In the genomic region with DNA sequence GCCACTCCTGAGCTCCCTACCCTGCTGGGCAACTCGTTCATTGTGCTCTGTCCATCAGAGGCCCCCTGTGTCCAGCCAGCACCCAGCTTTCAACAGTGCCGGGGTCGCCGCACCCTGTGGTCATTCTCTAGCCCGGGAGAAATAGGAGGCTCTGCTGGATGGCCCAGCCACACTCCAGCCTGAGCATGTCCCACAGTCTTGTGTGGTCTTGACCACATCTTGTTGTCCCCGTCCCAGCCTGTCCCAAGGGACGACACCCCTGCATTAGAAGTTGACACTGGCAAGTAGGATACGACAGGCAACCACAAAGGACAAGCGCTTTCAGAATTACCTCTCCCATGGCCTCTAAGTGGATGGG, we compare ENCODE assay signal across 32 cellular contexts. TPM values are rescaled to one million over a fixed set of nuclear protein-coding genes. Genes with fewer than 3 reads are reported as not detected.
"Had no signal": no experiment of that assay in that cellular context is flagged by ENCODE, and none has a peak within 500 bp of the region (broad histone marks: within the 10 kb centered on the region; RNA-seq: fewer than 3 reads in every experiment).

No MANE protein-coding gene starts in this region.

- H3K36me3 ChIP-seq: WERI-Rb-1 had no signal

- H3K4me3 ChIP-seq: body of pancreas, esophagus muscularis mucosa, gastroesophageal sphincter had no signal

- H3K27me3 ChIP-seq: body of pancreas, esophagus muscularis mucosa, gastroesophageal sphincter had no signal

- H3K27ac ChIP-seq: body of pancreas, esophagus muscularis mucosa, gastroesophageal sphincter, WERI-Rb-1 had no signal

- DNase-seq: activated B cell treated with CpG ODN at 0.5 μM for 24 hours; activated CD4-positive, alpha-beta T cell treated with anti-CD3 and anti-CD28 coated beads for 48 hours; activated CD4-positive, alpha-beta T cell treated with anti-CD3 and anti-CD28 coated beads, Interleukin-2, amount 50 U/mL, for 1 hour; activated CD4-positive, alpha-beta T cell treated with anti-CD3 and anti-CD28 coated beads, Interleukin-2, amount 50 U/mL, for 48 hours; activated CD8-positive, alpha-beta memory T cell treated with anti-CD3 and anti-CD28 coated beads for 24 hours; activated CD8-positive, alpha-beta T cell treated with anti-CD3 and anti-CD28 coated beads for 36 hours; activated effector memory CD4-positive, alpha-beta T cell treated with Interleukin-2 at 50 U/mL for 16 hours; activated gamma-delta T cell treated with Interleukin-2 at 50 U/mL for 16 hours; activated naive CD4-positive, alpha-beta T cell treated with anti-CD3 and anti-CD28 coated beads, Interleukin-2, amount 50 U/mL, for 16 hours; activated naive CD4-positive, alpha-beta T cell treated with Interleukin-2 at 50 U/mL for 16 hours; activated T-cell treated with anti-CD3 and anti-CD28 coated beads, Interleukin-2, amount 50 U/mL, for 4 hours; amygdala; aorta; body of pancreas; caudate nucleus; cortex of kidney; dermis blood vessel endothelial cell; effector CD4-positive, alpha-beta T cell; effector memory CD8-positive, alpha-beta T cell; erythroblast; foreskin melanocyte; T-helper 1 cell; T-helper 17 cell; T1000; WERI-Rb-1 had no signal

- ATAC-seq: activated CD4-positive, CD25-positive, alpha-beta regulatory T cell treated with anti-CD3 and anti-CD28 coated beads, Interleukin-2, amount 50 U/mL, for 24 hours; activated CD8-positive, alpha-beta T cell treated with anti-CD3 and anti-CD28 coated beads for 36 hours; activated T-cell treated with anti-CD3 and anti-CD28 coated beads, Interleukin-2, amount 50 U/mL, for 4 hours; activated T-helper 17 cell treated with anti-CD3 and anti-CD28 coated beads, Interleukin-2, amount 50 U/mL, for 72 hours; body of pancreas; effector memory CD8-positive, alpha-beta T cell; gastroesophageal sphincter; T-helper 17 cell had no signal

- H3K9me3 ChIP-seq: body of pancreas, esophagus muscularis mucosa, gastroesophageal sphincter had no signal

RNA-seq across cellular contexts. Expression of gene TSSK2, which starts 4.8 kb away (rescaled TPM):
- total RNA-seq: activated CD8-positive, alpha-beta T cell treated with anti-CD3 and anti-CD28 coated beads for 36 hours; activated T-cell treated with anti-CD3 and anti-CD28 coated beads, Interleukin-2, amount 50 U/mL, for 4 hours; activated T-helper 17 cell treated with anti-CD3 and anti-CD28 coated beads, Interleukin-2, amount 50 U/mL, for 72 hours; aorta; chondrocyte; dermis blood vessel endothelial cell; esophagus muscularis mucosa; glomerular endothelial cell had no signal

RNA-seq across cellular contexts. Expression of gene GSC2, which starts 23.8 kb away (rescaled TPM):
- total RNA-seq: activated B cell treated with CpG ODN at 0.5 μM for 24 hours; activated CD8-positive, alpha-beta T cell treated with anti-CD3 and anti-CD28 coated beads for 36 hours; activated T-cell treated with anti-CD3 and anti-CD28 coated beads, Interleukin-2, amount 50 U/mL, for 4 hours; activated T-helper 17 cell treated with anti-CD3 and anti-CD28 coated beads, Interleukin-2, amount 50 U/mL, for 72 hours; aorta; body of pancreas; chondrocyte; dermis blood vessel endothelial cell; esophagus muscularis mucosa; gastroesophageal sphincter; glomerular endothelial cell; T-helper 17 cell had no signal
- polyA plus RNA-seq: adipose tissue, aorta had no signal
